In genomic region chr6:127464161-127464880, GRCh38 we compare ENCODE assay signal across 11 cellular contexts. TPM values are rescaled to one million over a fixed set of nuclear protein-coding genes. Genes with fewer than 3 reads are reported as not detected.
DNase-seq lines count a peak whose midpoint lies in the region; ATAC-seq and TF ChIP-seq lines count a peak whose summit lies in the region.
"Had no signal": no experiment of that assay in that cellular context is flagged by ENCODE, and none has a peak within 500 bp of the region (broad histone marks: within the 10 kb centered on the region; RNA-seq: fewer than 3 reads in every experiment).

No MANE protein-coding gene starts in this region.

- H3K27me3 ChIP-seq in suprapubic skin: no peaks in the 10 kb centered on the region

- no peak for DNase-seq in GM10266 (ENCODE audit: extremely low spot score)
- DNase-seq in astrocyte of the spinal cord (ENCODE audit: low read depth, low spot score): peak; percentile 91
- peak; percentile 84 for DNase-seq in iris pigment epithelial cell (ENCODE audit: low read depth)
- no peak for DNase-seq in suprapubic skin (ENCODE audit: low spot score in 2 of 2)
- DNase-seq in H4 (ENCODE audit: low spot score): no peak
- no peak for DNase-seq in LoVo (ENCODE audit: low spot score)

- H3K4me1 ChIP-seq in suprapubic skin: peaks cover 3% of the 10 kb centered on the region

- TF ChIP-seq POLR2A in suprapubic skin (IDR thresholded peaks at IDR 0.05): no peak

- peak overlapping the region; percentile 60 for H3K27ac ChIP-seq in suprapubic skin
- H3K27ac ChIP-seq: KMS-11, RWPE1, WERI-Rb-1 had no signal

- TF ChIP-seq EP300 in suprapubic skin (IDR thresholded peaks at IDR 0.05): no peak

- H3K9me3 ChIP-seq in suprapubic skin: no peaks in the 10 kb centered on the region

- peak; percentile 12 for TF ChIP-seq CTCF in GM10266 (IDR thresholded peaks at IDR 0.05; ENCODE audit: control insufficient read depth, insufficient read depth, low read depth, missing control alignments)
- TF ChIP-seq CTCF in astrocyte of the spinal cord (IDR thresholded peaks at IDR 0.05; ENCODE audit: low read depth, low read length): no peak
- TF ChIP-seq CTCF in suprapubic skin (IDR thresholded peaks at IDR 0.05): no peak

- in situ Hi-C loops in astrocyte of the spinal cord (cut with HindIII; ENCODE audit: low sequenced_read_pairs): no loop called here

- H3K36me3 ChIP-seq in suprapubic skin: no peaks in the 10 kb centered on the region

- 44% methylated on average over 6 of the region's 6 CpGs for WGBS in suprapubic skin

- ATAC-seq in GM21390 (IDR thresholded peaks at IDR 0.05; ENCODE audit: unreplicated experiment) (no peak), HG02759 (IDR thresholded peaks at IDR 0.05; ENCODE audit: unreplicated experiment) (no peak)

- no peak overlapping the region for H3K4me3 ChIP-seq in astrocyte of the spinal cord (ENCODE audit: low read depth, low read length)
- H3K4me3 ChIP-seq in suprapubic skin: no peak overlapping the region

RNA-seq across cellular contexts. Expression of gene KIAA0408, which starts 5.1 kb away (rescaled TPM):
- total RNA-seq in suprapubic skin: 1 to 10 TPM in 3 of 4 donors, not detected in 1; 1.4 to 2.7 (median 1.7) TPM
- total RNA-seq in H4 (2014; rRNA removed; shearing (Covaris generic)): 0.94 and 1.4 TPM in 2 replicates

Comparison
In these comparisons a context has a peak if more than half of its experiments do, and no peak if none do; other contexts are left out.
1. DNase-seq: peak in astrocyte of the spinal cord (single experiment) and iris pigment epithelial cell (single experiment); none in GM10266 (single experiment), suprapubic skin (0 of 2), H4 (single experiment) and LoVo (single experiment).